ENCODE assay signal across 9 cellular contexts in genomic region chr6:29589423-29590048, GRCh38. TPM values are rescaled to one million over a fixed set of nuclear protein-coding genes. Genes with fewer than 3 reads are reported as not detected.
DNase-seq lines count a peak whose midpoint lies in the region; ATAC-seq and TF ChIP-seq lines count a peak whose summit lies in the region.
"Had no signal": no experiment of that assay in that cellular context is flagged by ENCODE, and none has a peak within 500 bp of the region (broad histone marks: within the 10 kb centered on the region; RNA-seq: fewer than 3 reads in every experiment).

No MANE protein-coding gene starts in this region.

- no TSS peak for BruUV-seq in HCT116 (replicated peaks; lab: Mats Ljungman, UMichigan)
- no TSS peak for BruUV-seq in OCI-LY7 (replicated peaks; lab: Mats Ljungman, UMichigan)

- ATAC-seq in HCT116 (peak; percentile 82), HG03469 (IDR thresholded peaks at IDR 0.05; ENCODE audit: unreplicated experiment) (no peak)
- peak; percentile 52 to 53 for ATAC-seq in activated T-cell treated with anti-CD3 and anti-CD28 coated beads, Interleukin-2, amount 50 U/mL, for 4 hours

- H3K27ac Mint-ChIP-seq in osteocyte (ENCODE audit: unreplicated experiment) = no peak overlapping the region
- H3K27ac Mint-ChIP-seq: T-helper 1 cell treated with Interleukin-12 subunit alpha and Interleukin-12 subunit beta and Interleukin-4 antibody, amounts not matched to agents 30 μg/mL and 1 μg/mL, for 36 hours had no signal

- H3K4me3 ChIP-seq in HCT116 (replicated peaks in 1 of 2; ENCODE audit: low read depth in 1 of 2, low read length in 2 of 2) (no peak overlapping the region), OCI-LY7 (ENCODE audit: low read depth, low read length, poor library complexity, severe bottlenecking) (no peak overlapping the region), fibroblast of the aortic adventitia (ENCODE audit: low read depth, low read length) (no peak overlapping the region)

- H3K9me3 ChIP-seq in HCT116 (ENCODE audit: control insufficient read depth in 1 of 2, insufficient read depth in 1 of 2, low read depth in 1 of 2, low read length in 2 of 2) = no peaks in the 10 kb centered on the region
- H3K9me3 ChIP-seq in OCI-LY7 (ENCODE audit: low read length) = no peaks in the 10 kb centered on the region

- H3K36me3 ChIP-seq in HCT116 (ENCODE audit: control insufficient read depth in 1 of 2, insufficient read depth in 2 of 2, low read length in 2 of 2) (no peaks in the 10 kb centered on the region), OCI-LY7 (ENCODE audit: insufficient read depth, low read length) (no peaks in the 10 kb centered on the region)

- RAD21 ChIA-PET in HCT116 (lab: Charles Lee; ENCODE audit: low non-redundant PET in 1 of 2, low total read pairs in 2 of 2, uncharacterized antibody in 2 of 2, unreplicated experiment in 2 of 2) = interaction anchor here in 1 of 2 experiments (1.1 kb wide), 1 partner anchor 214 kb away, joined by 3 read pairs; no protein-coding TSS in a partner anchor

- H3K9ac ChIP-seq in HCT116 (ENCODE audit: low read length) = no peak overlapping the region

- POLR2A ChIA-PET in HCT116 (lab: Charles Lee) (no interaction called here), OCI-LY7 (lab: Charles Lee) (no interaction called here)

- peak; percentile 57 for DNase-seq in COLO829 (ENCODE audit: low spot score)
- peak; percentile 33 for DNase-seq in HCT116 (ENCODE audit: low read depth, low spot score)
- DNase-seq in OCI-LY7 (ENCODE audit: low spot score) = peak; percentile 64
- DNase-seq in activated T-cell treated with anti-CD3 and anti-CD28 coated beads, Interleukin-2, amount 50 U/mL, for 4 hours = peak; percentile 45
- peak; percentile 62 for DNase-seq in fibroblast of the aortic adventitia (ENCODE audit: low read depth)
- DNase-seq in osteocyte (ENCODE audit: extremely low spot score, unreplicated experiment) = no peak
- DNase-seq in posterior vena cava (ENCODE audit: low spot score) = no peak

- TF ChIP-seq RAD21 in HCT116 (IDR thresholded peaks at IDR 0.05; ENCODE audit: low read depth) = peak; percentile 95

- TF ChIP-seq POLR2A in HCT116 (IDR thresholded peaks at IDR 0.05; ENCODE audit: borderline replicate concordance, extremely low read depth, insufficient read depth, insufficient read length) = no peak

- H4K20me1 ChIP-seq in HCT116 (ENCODE audit: insufficient read depth) = no peaks in the 10 kb centered on the region
- H4K20me1 ChIP-seq in OCI-LY7 (ENCODE audit: insufficient read depth, low read length) = no peaks in the 10 kb centered on the region

- 0 out of 2 replicates have a peak, but pooled peaks cover 6% of the 10 kb centered on the region for H3K27me3 ChIP-seq in HCT116 (ENCODE audit: insufficient read depth, low read length)

- H3K27me3 Mint-ChIP-seq in activated T-cell treated with anti-CD3 and anti-CD28 coated beads, Interleukin-2, amount 50 U/mL, for 4 hours (ENCODE audit: low read depth) = peaks cover 45% of the 10 kb centered on the region
- H3K27me3 Mint-ChIP-seq in osteocyte (ENCODE audit: unreplicated experiment) = peaks cover 23% of the 10 kb centered on the region

- H3K4me3 Mint-ChIP-seq in activated T-cell treated with anti-CD3 and anti-CD28 coated beads, Interleukin-2, amount 50 U/mL, for 4 hours = no peak overlapping the region
- no peak overlapping the region for H3K4me3 Mint-ChIP-seq in osteocyte (ENCODE audit: unreplicated experiment)
- H3K4me3 Mint-ChIP-seq: T-helper 1 cell treated with Interleukin-12 subunit alpha and Interleukin-12 subunit beta and Interleukin-4 antibody, amounts not matched to agents 30 μg/mL and 1 μg/mL, for 36 hours had no signal

- no peaks in the 10 kb centered on the region for H3K4me1 Mint-ChIP-seq in activated T-cell treated with anti-CD3 and anti-CD28 coated beads, Interleukin-2, amount 50 U/mL, for 4 hours (ENCODE audit: low read depth)
- H3K4me1 Mint-ChIP-seq in osteocyte (ENCODE audit: unreplicated experiment) = no peaks in the 10 kb centered on the region

- intact Hi-C loops in HCT116 (cut with micrococcal nuclease) (loop anchor here (1.0 kb wide), 3 partner anchors 175 to 903 kb away; partner anchors contain the start of gene OR12D1), OCI-LY7 (cut with micrococcal nuclease; ENCODE audit: unreplicated experiment) (loop anchor here (1.0 to 10.0 kb wide), 4 partner anchors 213 to 905 kb away; no protein-coding TSS in a partner anchor), posterior vena cava (cut with DNase I) (no loop called here)

- H2AFZ ChIP-seq in HCT116 (ENCODE audit: low read depth, low read length, poor library complexity, severe bottlenecking) (no peak overlapping the region), OCI-LY7 (ENCODE audit: low read length) (no peak overlapping the region; the same call in 1 of the 2 replicates)

- no peak overlapping the region for H3K4me2 ChIP-seq in HCT116 (ENCODE audit: low read length)
- H3K4me2 ChIP-seq in OCI-LY7 (ENCODE audit: low read length) = peak overlapping the region; percentile 32

- CTCF ChIA-PET in HCT116 (lab: Charles Lee) = interaction anchor here (0.7 to 5.4 kb wide), 3 partner anchors 211 to 216 kb away, joined by 3 to 40 read pairs (median 4); partner anchors contain the start of gene OR12D3
- CTCF ChIA-PET in OCI-LY7 (lab: Charles Lee; ENCODE audit: unreplicated experiment) = no interaction called here

- no peaks in the 10 kb centered on the region for H3K4me1 ChIP-seq in HCT116 (ENCODE audit: control insufficient read depth in 1 of 2, insufficient read depth in 2 of 2, low read length in 2 of 2)
- peaks cover 12% of the 10 kb centered on the region for H3K4me1 ChIP-seq in OCI-LY7 (ENCODE audit: insufficient read depth, low read length, poor library complexity, severe bottlenecking)

- H3K79me2 ChIP-seq in HCT116 (ENCODE audit: insufficient read depth, low read length) = no peaks in the 10 kb centered on the region
- no peaks in the 10 kb centered on the region for H3K79me2 ChIP-seq in OCI-LY7 (ENCODE audit: insufficient read depth, low read depth, low read length)

- no peaks in the 10 kb centered on the region for H3K36me3 Mint-ChIP-seq in activated T-cell treated with anti-CD3 and anti-CD28 coated beads, Interleukin-2, amount 50 U/mL, for 4 hours (ENCODE audit: insufficient read depth)
- H3K36me3 Mint-ChIP-seq in osteocyte (ENCODE audit: unreplicated experiment) = no peaks in the 10 kb centered on the region

- no peak overlapping the region for H3K27ac ChIP-seq in HCT116 (ENCODE audit: low read depth, low read length)
- no peak overlapping the region for H3K27ac ChIP-seq in OCI-LY7 (ENCODE audit: low read depth, low read length, poor library complexity, severe bottlenecking)

- H3K9me3 Mint-ChIP-seq in activated T-cell treated with anti-CD3 and anti-CD28 coated beads, Interleukin-2, amount 50 U/mL, for 4 hours = no peaks in the 10 kb centered on the region
- H3K9me3 Mint-ChIP-seq in osteocyte (ENCODE audit: unreplicated experiment) = no peaks in the 10 kb centered on the region
- H3K9me3 Mint-ChIP-seq: T-helper 1 cell treated with Interleukin-12 subunit alpha and Interleukin-12 subunit beta and Interleukin-4 antibody, amounts not matched to agents 30 μg/mL and 1 μg/mL, for 36 hours had no signal

- H3K9me2 ChIP-seq in HCT116 (ENCODE audit: insufficient read depth) = no peaks in the 10 kb centered on the region
- no peaks in the 10 kb centered on the region for H3K9me2 ChIP-seq in OCI-LY7 (ENCODE audit: insufficient read depth, low read length)

- TF ChIP-seq CTCF in HCT116 (IDR thresholded peaks at IDR 0.05 in 2 of 3, conservative IDR thresholded peaks at IDR 0.05 in 1 of 3; ENCODE audit: borderline replicate concordance in 1 of 3, insufficient read depth in 1 of 3, low read depth in 2 of 3, low read length in 2 of 3) = peak; percentile 81 to 99 (median 88)
- peak; percentile 96 for TF ChIP-seq CTCF in OCI-LY7 (conservative IDR thresholded peaks at IDR 0.05; ENCODE audit: low read length)
- TF ChIP-seq CTCF in fibroblast of the aortic adventitia (IDR thresholded peaks at IDR 0.05; ENCODE audit: insufficient read depth, low read length) = peak; percentile 96
- peak; percentile 83 for TF ChIP-seq CTCF in osteocyte (IDR thresholded peaks at IDR 0.05)

TF ChIP-seq in HCT116, 20 proteins besides CTCF, POLR2A, EP300 and RAD21 (continues in another document):
- peak; percentile 49; the same call in 1 of the 2 replicates for TF ChIP-seq SRF (IDR thresholded peaks at IDR 0.05; ENCODE audit: low read depth)

RNA-seq across cellular contexts. Expression of gene OR2H2, which starts 4.6 kb away (rescaled TPM):
- total RNA-seq in HCT116 (2021; ENCODE audit: unreplicated experiment) (not detected), OCI-LY7 (2022) (not detected in 2 replicates), fibroblast of the aortic adventitia (ENCODE audit: low replicate concordance) (not detected in 2 replicates), osteocyte (not detected in 2 replicates), posterior vena cava (not detected)
- 0.04 and 0.09 TPM in 2 replicates for polyA plus RNA-seq in HCT116 (2012)
- total RNA-seq in OCI-LY7 (2014; rRNA removed; shearing (Covaris generic)) = not detected in 2 replicates
- total RNA-seq in activated T-cell treated with anti-CD3 and anti-CD28 coated beads, Interleukin-2, amount 50 U/mL, for 4 hours = not detected

RNA-seq across cellular contexts. Expression of gene UBD, which starts 30.0 kb away (rescaled TPM):
- total RNA-seq in HCT116 (2021; ENCODE audit: unreplicated experiment) (not detected), OCI-LY7 (2022) (not detected in 2 replicates), fibroblast of the aortic adventitia (ENCODE audit: low replicate concordance) (not detected in 2 replicates), osteocyte (not detected in 2 replicates), posterior vena cava (under 1 TPM in 1 of 2 donors, not detected in 1; 0.24 TPM)
- not detected in 2 replicates for polyA plus RNA-seq in HCT116 (2012)
- not detected in 2 replicates for total RNA-seq in OCI-LY7 (2014; rRNA removed; shearing (Covaris generic))
- 1 to 10 TPM; 1.6 to 3.5 (median 3.3) TPM for total RNA-seq in activated T-cell treated with anti-CD3 and anti-CD28 coated beads, Interleukin-2, amount 50 U/mL, for 4 hours

RNA-seq across cellular contexts. Expression of gene GABBR1, which starts 43.4 kb away (rescaled TPM):
- 43.4 TPM for total RNA-seq in HCT116 (2021; ENCODE audit: unreplicated experiment)
- 22.1 and 25.9 TPM in 2 replicates for polyA plus RNA-seq in HCT116 (2012)
- total RNA-seq in OCI-LY7 (2014; rRNA removed; shearing (Covaris generic)) = 12.9 and 21.6 TPM in 2 replicates
- 33.6 and 37.1 TPM in 2 replicates for total RNA-seq in OCI-LY7 (2022)
- total RNA-seq in activated T-cell treated with anti-CD3 and anti-CD28 coated beads, Interleukin-2, amount 50 U/mL, for 4 hours = 1 to 10 TPM; 4.2 to 5.6 (median 4.7) TPM
- total RNA-seq in fibroblast of the aortic adventitia (ENCODE audit: low replicate concordance) = 11.7 and 19.2 TPM in 2 replicates
- 80.4 and 93.6 TPM in 2 replicates for total RNA-seq in osteocyte
- 10 to 100 TPM; 48.4 to 53.0 TPM for total RNA-seq in posterior vena cava

Comparison
In these comparisons a context has a peak if more than half of its experiments do, and no peak if none do; other contexts are left out.
1. DNase-seq: peak in COLO829 (single experiment), HCT116 (single experiment), OCI-LY7 (single experiment), activated T-cell treated with anti-CD3 and anti-CD28 coated beads, Interleukin-2, amount 50 U/mL, for 4 hours (single experiment) and fibroblast of the aortic adventitia (single experiment); none in osteocyte (single experiment) and posterior vena cava (single experiment).
2. intact Hi-C loops: an anchor here in HCT116 (1.0 kb wide) and OCI-LY7 (1.0 to 10.0 kb wide); none called in posterior vena cava.
3. Peak in every context shown above with its lines, with median percentiles within 50 percentile points of each other: CTCF ChIP-seq.